Comparison of ENCODE assay signal across 10 cellular contexts in the genomic region with DNA sequence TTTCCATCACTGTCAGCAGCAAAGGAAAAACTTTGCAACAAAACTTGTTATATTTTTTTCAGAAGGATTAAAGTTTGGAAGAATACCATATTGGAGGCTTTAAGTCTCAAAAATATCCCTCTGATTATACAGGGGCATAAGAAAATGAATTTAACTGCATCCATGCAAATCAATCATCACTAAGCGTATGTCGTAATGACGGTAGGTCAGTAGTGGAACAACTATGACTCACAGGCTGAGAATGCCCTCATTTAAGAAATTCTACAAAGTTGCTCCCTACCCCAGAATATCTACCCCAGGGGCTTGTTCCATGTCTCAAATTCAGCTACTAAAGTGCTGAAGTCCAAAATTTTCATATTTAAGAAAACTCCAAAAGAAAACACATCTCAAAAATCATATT. TPM values are rescaled to one million over a fixed set of nuclear protein-coding genes. Genes with fewer than 3 reads are reported as not detected.
DNase-seq lines count a peak whose midpoint lies in the region; ATAC-seq and TF ChIP-seq lines count a peak whose summit lies in the region.
"Had no signal": no experiment of that assay in that cellular context is flagged by ENCODE, and none has a peak within 500 bp of the region (broad histone marks: within the 10 kb centered on the region; RNA-seq: fewer than 3 reads in every experiment).

No MANE protein-coding gene starts in this region.

- TF ChIP-seq CTCF in brain microvascular endothelial cell (IDR thresholded peaks at IDR 0.05; ENCODE audit: low read depth, low read length, missing control alignments): no peak

- no peak for ATAC-seq in GM21528 (IDR thresholded peaks at IDR 0.05; ENCODE audit: low FRiP score, unreplicated experiment)
- no peak for ATAC-seq in GM18867 (IDR thresholded peaks at IDR 0.05; ENCODE audit: unreplicated experiment)

- H3K9me3 ChIP-seq in CD4-positive, alpha-beta memory T cell (ENCODE audit: control insufficient read depth in 1 of 2, low read length in 2 of 2): no peaks in the 10 kb centered on the region

- peak; percentile 69 for DNase-seq in A172 (ENCODE audit: low spot score)
- DNase-seq in LoVo (ENCODE audit: low spot score): peak; percentile 19
- DNase-seq in brain microvascular endothelial cell: peak; percentile 72
- peak; percentile 89 for DNase-seq in iris pigment epithelial cell (ENCODE audit: low read depth)
- DNase-seq in CD4-positive, alpha-beta memory T cell: no peak
- no peak for DNase-seq in medulla oblongata (ENCODE audit: extremely low spot score)
- DNase-seq: activated CD4-positive, CD25-positive, alpha-beta regulatory T cell treated with anti-CD3 and anti-CD28 coated beads, Interleukin-2, amount 50 U/mL, for 72 hours; cerebellar nuclear complex had no signal

- intact Hi-C loops in CD4-positive, alpha-beta memory T cell (cut with micrococcal nuclease): loop anchor here (1.0 kb wide), 1 partner anchor 44 kb away; no protein-coding TSS in a partner anchor

- CTCF ChIA-PET in CD4-positive, alpha-beta memory T cell (lab: Charles Lee; ENCODE audit: partially characterized antibody): interaction anchor here (0.6 to 7.8 kb wide), 4 partner anchors 9 to 44 kb away, joined by 3 to 82 read pairs (median 6); no protein-coding TSS in a partner anchor

- H3K4me3 Mint-ChIP-seq in CD4-positive, alpha-beta memory T cell: no peak overlapping the region

- H3K27ac ChIP-seq in brain microvascular endothelial cell: peak overlapping the region; percentile 53
- no peak overlapping the region for H3K27ac ChIP-seq in CD4-positive, alpha-beta memory T cell (ENCODE audit: low read depth, low read length)

- in situ Hi-C loops in brain microvascular endothelial cell (cut with HindIII; ENCODE audit: low pct_ligation_motif_present, low sequenced_read_pairs): no loop called here

- H3K27ac Mint-ChIP-seq in CD4-positive, alpha-beta memory T cell: peak overlapping the region in 1 of 7 donors; percentile 12

- no peaks in the 10 kb centered on the region for H3K27me3 Mint-ChIP-seq in CD4-positive, alpha-beta memory T cell

- H3K36me3 Mint-ChIP-seq in CD4-positive, alpha-beta memory T cell: no peaks in the 10 kb centered on the region

- H3K4me1 ChIP-seq in CD4-positive, alpha-beta memory T cell (ENCODE audit: insufficient read depth, low read length): no peaks in the 10 kb centered on the region

- POLR2A ChIA-PET in CD4-positive, alpha-beta memory T cell (lab: Charles Lee; ENCODE audit: partially characterized antibody): interaction anchor here (1.4 kb wide), 1 partner anchor 12 kb away, joined by 3 read pairs; no protein-coding TSS in a partner anchor

- no peak overlapping the region for H3K4me3 ChIP-seq in brain microvascular endothelial cell (ENCODE audit: low read depth, low read length)
- H3K4me3 ChIP-seq in CD4-positive, alpha-beta memory T cell (ENCODE audit: low read length in 2 of 2): no peak overlapping the region

- H3K36me3 ChIP-seq in brain microvascular endothelial cell (replicated peaks): no peaks in the 10 kb centered on the region
- no peaks in the 10 kb centered on the region for H3K36me3 ChIP-seq in CD4-positive, alpha-beta memory T cell (ENCODE audit: insufficient read depth, low read length)

- H3K4me1 Mint-ChIP-seq in CD4-positive, alpha-beta memory T cell: peaks cover 0 to 6% (median under 1%) of the 10 kb centered on the region in 4 donors

- H3K9me3 Mint-ChIP-seq in CD4-positive, alpha-beta memory T cell: no peaks in the 10 kb centered on the region

- no peaks in the 10 kb centered on the region for H3K27me3 ChIP-seq in brain microvascular endothelial cell (replicated peaks)
- no peaks in the 10 kb centered on the region for H3K27me3 ChIP-seq in CD4-positive, alpha-beta memory T cell (ENCODE audit: insufficient read depth, low read length)

RNA-seq across cellular contexts. Expression of a gene that starts 12.5 kb away (rescaled TPM):
- 45.5 and 54.8 TPM in 2 replicates for total RNA-seq in A172 (2014; rRNA removed; shearing (Covaris generic))
- total RNA-seq in CD4-positive, alpha-beta memory T cell: 10 to 100 TPM; 24.8 to 30.7 TPM
- 1 to 10 TPM; 2.8 to 3.0 TPM for polyA plus RNA-seq in CD4-positive, alpha-beta memory T cell

Comparison
In these comparisons a context has a peak if more than half of its experiments do, and no peak if none do; other contexts are left out.
1. DNase-seq: peak in A172 (single experiment), LoVo (single experiment), brain microvascular endothelial cell (single experiment) and iris pigment epithelial cell (single experiment); none in CD4-positive, alpha-beta memory T cell (0 of 5) and medulla oblongata (single experiment).